ENCODE assay signal across 8 cellular contexts in the genomic region with DNA sequence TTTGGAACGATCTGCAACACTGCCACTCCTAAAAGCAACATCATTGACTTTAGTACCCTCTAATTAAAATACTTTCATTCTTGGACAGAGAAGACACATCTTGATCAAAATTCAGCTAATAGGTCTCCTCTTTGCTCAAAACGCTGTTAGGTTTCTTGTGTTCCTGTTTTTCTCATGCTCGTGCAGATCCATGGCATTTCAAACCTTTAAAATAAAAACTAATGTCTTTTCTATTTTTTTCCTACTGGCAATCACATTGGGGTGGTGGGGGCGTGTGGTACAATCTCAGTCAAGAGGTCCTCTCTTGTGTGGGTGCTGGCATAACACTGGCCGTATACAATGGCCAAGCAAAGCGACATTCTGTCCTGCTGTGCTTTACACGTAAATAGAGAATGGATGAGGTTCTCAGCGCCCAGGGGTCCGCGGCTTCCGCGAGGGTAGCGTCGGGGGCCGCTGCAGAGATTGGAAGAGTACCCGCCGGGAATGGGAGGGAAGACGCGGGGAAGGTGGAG. TPM values are rescaled to one million over a fixed set of nuclear protein-coding genes. Genes with fewer than 3 reads are reported as not detected.
DNase-seq lines count a peak whose midpoint lies in the region; ATAC-seq and TF ChIP-seq lines count a peak whose summit lies in the region.

No MANE protein-coding gene starts in this region.

- H3K4me2 ChIP-seq in BLaER1 (peak overlapping the region; percentile 96), IMR-90 (ENCODE audit: low read depth, low read length) (peak overlapping the region; percentile 89), neural cell (ENCODE audit: low read length) (peak overlapping the region; percentile 48)

- H3K27me3 ChIP-seq in BLaER1 (peaks cover 23% of the 10 kb centered on the region), IMR-90 (ENCODE audit: control insufficient read depth, insufficient read depth, low read length) (no peaks in the 10 kb centered on the region), endodermal cell (ENCODE audit: control insufficient read depth, insufficient read depth, low read length, poor library complexity, severe bottlenecking) (peaks cover 62% of the 10 kb centered on the region), neural cell (ENCODE audit: insufficient read depth, low read depth, low read length) (peaks cover 41% of the 10 kb centered on the region)

- H3K4me1 ChIP-seq in BLaER1 (peaks cover 44% of the 10 kb centered on the region), IMR-90 (ENCODE audit: control insufficient read depth, insufficient read depth, low read length) (peaks cover 11% of the 10 kb centered on the region), endodermal cell (ENCODE audit: control insufficient read depth, insufficient read depth, low read length) (no peaks in the 10 kb centered on the region)

- H3K9me2 ChIP-seq in neural cell (ENCODE audit: insufficient read depth, low read length): no peaks in the 10 kb centered on the region

- no peaks in the 10 kb centered on the region for H3K9me1 ChIP-seq in IMR-90 (ENCODE audit: insufficient read depth, low read length)

- H2BK15ac ChIP-seq in IMR-90 (ENCODE audit: low read depth, low read length): peak overlapping the region; percentile 25; the same call in 1 of the 3 replicates

- H3K79me1 ChIP-seq in IMR-90 (ENCODE audit: low read depth in 1 of 2, low read length in 2 of 2): no peaks in the 10 kb centered on the region

- dilution Hi-C loops in IMR-90 (cut with HindIII; ENCODE audit: low sequenced_read_pairs, unreplicated experiment): no loop called here

- peak overlapping the region; percentile 5; the same call in 1 of the 2 replicates for H4K91ac ChIP-seq in IMR-90 (ENCODE audit: insufficient read depth, low read depth, low read length)

- H2BK120ac ChIP-seq in IMR-90 (ENCODE audit: low read depth, low read length): peak overlapping the region; percentile 13; the same call in 1 of the 2 replicates

- H2BK5ac ChIP-seq in IMR-90 (ENCODE audit: low read depth, low read length, poor library complexity, severe bottlenecking): no peak overlapping the region

- peaks cover 5% of the 10 kb centered on the region for H3K4me1 Mint-ChIP-seq in endodermal cell

- no TSS peak for BruUV-seq in IMR-90 (replicated peaks; lab: Mats Ljungman, UMichigan)

- H4K8ac ChIP-seq in IMR-90 (ENCODE audit: low read depth in 2 of 2, low read length in 2 of 2): peak overlapping the region; percentile 34 to 98; a peak in 3 of 4 replicates

- H3K9me3 Mint-ChIP-seq in endodermal cell: peaks cover 5% of the 10 kb centered on the region

- H3K36me3 ChIP-seq in BLaER1 (no peaks in the 10 kb centered on the region), IMR-90 (ENCODE audit: control insufficient read depth, insufficient read depth, low read length) (no peaks in the 10 kb centered on the region), endodermal cell (ENCODE audit: control insufficient read depth, insufficient read depth, low read length) (no peaks in the 10 kb centered on the region), neural cell (ENCODE audit: insufficient read depth, low read length) (no peaks in the 10 kb centered on the region)

- H3K18ac ChIP-seq in IMR-90 (ENCODE audit: low read depth, low read length): peak overlapping the region; percentile 4; the same call in 1 of the 2 replicates

- no peak overlapping the region for H2BK20ac ChIP-seq in IMR-90 (ENCODE audit: low read depth, low read length)

- H3K4me3 ChIP-seq in BLaER1 (peak overlapping the region; percentile 71), IMR-90 (ENCODE audit: insufficient read depth, low read depth, low read length) (peak overlapping the region; percentile 43), endodermal cell (ENCODE audit: low read length) (peak overlapping the region; percentile 74), neural cell (ENCODE audit: low read length) (peak overlapping the region; percentile 71)

- H3K27me3 Mint-ChIP-seq in endodermal cell (ENCODE audit: insufficient read depth): peaks cover 71% of the 10 kb centered on the region

- H2AFZ ChIP-seq in IMR-90 (replicated peaks; ENCODE audit: low read length, poor library complexity): peak overlapping the region; percentile 96
- H2AFZ ChIP-seq in neural cell (ENCODE audit: low read depth, low read length): no peak overlapping the region

- DNase-seq in IMR-90 (no peak), endodermal cell (peak; percentile 51), GF-D8 (lab: John Stamatoyannopoulos, UW) (no peak), SW 1271 (lab: John Stamatoyannopoulos, UW) (no peak), GM19240 (ENCODE audit: insufficient read length, low spot score) (no peak), SHP77 treated with DMSO at 0.1 percent for 48 hours (lab: John Stamatoyannopoulos, UW) (no peak)

- POLR2A ChIA-PET in IMR-90 (lab: Charles Lee; ENCODE audit: unreplicated experiment): no interaction called here

- no peak for ATAC-seq in IMR-90 (ENCODE audit: low read depth)

- H3K4me3 Mint-ChIP-seq in endodermal cell: peak overlapping the region; percentile 58

- no peak overlapping the region for H3K27ac Mint-ChIP-seq in endodermal cell

- H3K9ac ChIP-seq in BLaER1 (peak overlapping the region; percentile 87), IMR-90 (ENCODE audit: low read depth, low read length) (peak overlapping the region; percentile 33; the same call in 1 of the 2 replicates), endodermal cell (ENCODE audit: extremely low read depth, low read length, poor library complexity, severe bottlenecking) (no peak overlapping the region), neural cell (ENCODE audit: low read length) (no peak overlapping the region)

- H3K4ac ChIP-seq in IMR-90 (ENCODE audit: low read depth, low read length): peak overlapping the region; percentile 58; the same call in 1 of the 2 replicates

- in situ Hi-C loops in IMR-90 (cut with MboI; ENCODE audit: low sequenced_read_pairs): no loop called here

- TF ChIP-seq RAD21 in IMR-90 (IDR thresholded peaks at IDR 0.05; ENCODE audit: low read length) (no peak), neural cell (conservative IDR thresholded peaks at IDR 0.05) (no peak)

- WGBS in IMR-90 (ENCODE audit: extremely low coverage in 2 of 2, insufficient read length in 1 of 2), 2 experiments: 31% methylated on average over 2 of the region's 19 CpGs; no CpG with 5 or more reads in 1 of the 2 experiments
- 18 to 24% methylated on average over 18 to 19 of the region's 19 CpGs for WGBS in endodermal cell (ENCODE audit: insufficient coverage in 1 of 2, insufficient read length in 1 of 2), 2 experiments

- 0 out of 2 replicates have a peak overlapping the region, but pooled peaks have one; percentile 2 for H3K14ac ChIP-seq in IMR-90 (replicated peaks; ENCODE audit: low read depth, low read length)

- H3K56ac ChIP-seq in IMR-90 (ENCODE audit: extremely low read depth, insufficient read depth, low read length): no peak overlapping the region

- H3K9me3 ChIP-seq in BLaER1 (no peaks in the 10 kb centered on the region; the same call in 1 of the 2 replicates), IMR-90 (ENCODE audit: control insufficient read depth, insufficient read depth, low read length) (no peaks in the 10 kb centered on the region), endodermal cell (ENCODE audit: control insufficient read depth, low read length) (peaks cover 3% of the 10 kb centered on the region), neural cell (ENCODE audit: low read length) (no peaks in the 10 kb centered on the region)

- CTCF ChIA-PET in IMR-90 (lab: Yijun Ruan, JAX): no interaction called here

- no peaks in the 10 kb centered on the region for H4K20me1 ChIP-seq in BLaER1
- H4K20me1 ChIP-seq in IMR-90 (ENCODE audit: insufficient read depth, low read length): no peaks in the 10 kb centered on the region
- H4K20me1 ChIP-seq in neural cell (ENCODE audit: insufficient read depth): no peaks in the 10 kb centered on the region

- intact Hi-C loops in IMR-90 (cut with micrococcal nuclease): loop anchor here (1.0 kb wide), 1 partner anchor 64 kb away; a partner anchor contains a TSS

- no peaks in the 10 kb centered on the region for H3K36me3 Mint-ChIP-seq in endodermal cell (ENCODE audit: low read depth)

- peak overlapping the region; percentile 19; the same call in 1 of the 2 replicates for H3K23ac ChIP-seq in IMR-90 (ENCODE audit: low read depth, low read length)

- peak overlapping the region; percentile 1; the same call in 1 of the 2 replicates for H2AK5ac ChIP-seq in IMR-90 (ENCODE audit: low read depth, low read length)

- TF ChIP-seq EP300 in neural cell (conservative IDR thresholded peaks at IDR 0.05; ENCODE audit: poor library complexity, severe bottlenecking): no peak

- no peaks in the 10 kb centered on the region for H3K79me2 ChIP-seq in neural cell (replicated peaks; ENCODE audit: insufficient read depth, low read length)

- peak overlapping the region; percentile 33 for H2AK9ac ChIP-seq in IMR-90 (replicated peaks; ENCODE audit: low read depth, low read length, poor library complexity)

- H3F3A ChIP-seq in neural cell (ENCODE audit: insufficient read depth, low read length, poor library complexity, severe bottlenecking): peaks cover 10% of the 10 kb centered on the region

- TF ChIP-seq CTCF in IMR-90 (conservative IDR thresholded peaks at IDR 0.05; ENCODE audit: low read depth, low read length) (no peak), endodermal cell (conservative IDR thresholded peaks at IDR 0.05) (no peak), neural cell (IDR thresholded peaks at IDR 0.05; ENCODE audit: poor library complexity, severe bottlenecking) (no peak)

- no peak for TF ChIP-seq POLR2A in IMR-90 (IDR thresholded peaks at IDR 0.05; ENCODE audit: low read depth, low read length)

- H3K27ac ChIP-seq in BLaER1 (peak overlapping the region; percentile 96), IMR-90 (ENCODE audit: insufficient read depth, low read length) (no peak overlapping the region; the same call in 1 of the 2 replicates), endodermal cell (ENCODE audit: low read depth, low read length) (no peak overlapping the region), neural cell (ENCODE audit: low read length) (no peak overlapping the region)

- peak overlapping the region; percentile 61; the same call in 1 of the 2 replicates for H4K5ac ChIP-seq in IMR-90 (ENCODE audit: low read depth, low read length)

RNA-seq across cellular contexts. Expression of a gene that starts 0.3 kb away (rescaled TPM):
- total RNA-seq in IMR-90 (2012; rRNA removed): under 0.01 TPM in 2 replicates
- polyA plus RNA-seq in IMR-90 (2012; rRNA removed): 0.10 and 0.11 TPM in 2 replicates
- polyA plus RNA-seq in IMR-90 (2012; cell fraction: cytosol; rRNA removed): 0.17 and 0.22 TPM in 2 replicates
- polyA plus RNA-seq in IMR-90 (2012; cell fraction: nucleus; rRNA removed; ENCODE audit: low replicate concordance): 0.16 and 0.32 TPM in 2 replicates
- total RNA-seq in endodermal cell: under 1 TPM; 0.13 to 0.22 TPM
- polyA plus RNA-seq in endodermal cell (2013, experiment 1 of 2): not detected
- 0.12 TPM for polyA plus RNA-seq in endodermal cell (2013, experiment 2 of 2)
- 0.22 TPM in 1 of 2 replicates, not detected in the other for polyA plus RNA-seq in neural cell
- 0.23 TPM in 1 of 2 replicates, not detected in the other for polyA minus RNA-seq in neural cell

RNA-seq across cellular contexts. Expression of a gene that starts 27.0 kb away (rescaled TPM):
- total RNA-seq in IMR-90 (2012; rRNA removed) (2.7 and 3.6 TPM in 2 replicates), endodermal cell (10 to 100 TPM in 1 of 2 donors, 1 to 10 TPM in 1; 7.1 to 13.7 TPM)
- polyA plus RNA-seq in IMR-90 (2012; rRNA removed) (1.0 and 1.5 TPM in 2 replicates), neural cell (not detected in 2 replicates)
- polyA plus RNA-seq in IMR-90 (2012; cell fraction: cytosol; rRNA removed): 0.12 and 0.47 TPM in 2 replicates
- polyA plus RNA-seq in IMR-90 (2012; cell fraction: nucleus; rRNA removed; ENCODE audit: low replicate concordance): 0.11 and 0.84 TPM in 2 replicates
- polyA plus RNA-seq in endodermal cell (2013, experiment 1 of 2): 4.4 TPM
- 3.1 TPM for polyA plus RNA-seq in endodermal cell (2013, experiment 2 of 2)
- 0.81 TPM in 1 of 2 replicates, not detected in the other for polyA minus RNA-seq in neural cell

Comparison
In these comparisons a context has a peak if more than half of its experiments do, and no peak if none do; other contexts are left out.
1. H3K9ac ChIP-seq: peak in BLaER1 (single experiment) and IMR-90 (single experiment); none in endodermal cell (single experiment) and neural cell (single experiment).
2. Peak in every context shown above with its lines, with median percentiles within 50 percentile points of each other: H3K4me2 ChIP-seq and H3K4me3 ChIP-seq.